In the genomic region with DNA sequence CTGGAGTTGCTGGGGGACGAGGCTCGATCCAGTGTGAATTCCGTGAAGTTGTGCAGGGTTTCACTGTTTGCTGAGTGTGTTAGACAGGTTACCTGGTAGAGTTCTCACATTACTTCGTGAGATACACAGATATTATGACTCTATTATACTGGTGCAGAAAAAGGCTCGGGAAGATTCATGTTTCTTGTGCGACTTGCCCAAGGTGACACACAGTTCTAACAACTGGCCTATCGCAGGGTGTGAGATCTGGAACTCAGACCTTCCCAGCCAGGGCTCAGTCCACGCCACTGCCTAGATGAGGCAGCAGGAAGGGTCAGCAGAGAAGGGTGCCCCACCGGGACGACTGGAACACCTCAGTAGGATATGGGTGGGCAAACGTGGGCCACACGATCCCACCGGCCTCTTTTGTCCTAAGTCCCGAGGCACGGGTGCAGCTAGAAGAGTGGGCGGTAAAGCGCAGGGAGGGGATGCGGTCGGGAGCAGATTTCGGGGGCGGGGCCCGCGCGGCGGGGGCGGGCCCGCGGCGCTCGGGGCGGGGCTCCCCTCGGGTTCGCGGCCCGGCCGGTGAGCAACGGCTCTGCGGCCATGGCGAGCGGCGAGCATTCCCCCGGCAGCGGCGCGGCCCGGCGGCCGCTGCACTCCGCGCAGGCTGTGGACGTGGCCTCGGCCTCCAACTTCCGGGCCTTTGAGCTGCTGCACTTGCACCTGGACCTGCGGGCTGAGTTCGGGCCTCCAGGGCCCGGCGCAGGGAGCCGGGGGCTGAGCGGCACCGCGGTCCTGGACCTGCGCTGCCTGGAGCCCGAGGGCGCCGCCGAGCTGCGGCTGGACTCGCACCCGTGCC, we compare ENCODE assay signal across 1 cellular context.
TF ChIP-seq lines count a peak whose summit lies in the region.

A gene with protein sequence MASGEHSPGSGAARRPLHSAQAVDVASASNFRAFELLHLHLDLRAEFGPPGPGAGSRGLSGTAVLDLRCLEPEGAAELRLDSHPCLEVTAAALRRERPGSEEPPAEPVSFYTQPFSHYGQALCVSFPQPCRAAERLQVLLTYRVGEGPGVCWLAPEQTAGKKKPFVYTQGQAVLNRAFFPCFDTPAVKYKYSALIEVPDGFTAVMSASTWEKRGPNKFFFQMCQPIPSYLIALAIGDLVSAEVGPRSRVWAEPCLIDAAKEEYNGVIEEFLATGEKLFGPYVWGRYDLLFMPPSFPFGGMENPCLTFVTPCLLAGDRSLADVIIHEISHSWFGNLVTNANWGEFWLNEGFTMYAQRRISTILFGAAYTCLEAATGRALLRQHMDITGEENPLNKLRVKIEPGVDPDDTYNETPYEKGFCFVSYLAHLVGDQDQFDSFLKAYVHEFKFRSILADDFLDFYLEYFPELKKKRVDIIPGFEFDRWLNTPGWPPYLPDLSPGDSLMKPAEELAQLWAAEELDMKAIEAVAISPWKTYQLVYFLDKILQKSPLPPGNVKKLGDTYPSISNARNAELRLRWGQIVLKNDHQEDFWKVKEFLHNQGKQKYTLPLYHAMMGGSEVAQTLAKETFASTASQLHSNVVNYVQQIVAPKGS (plus strand): TSS at position 567 of the 841 bp plus-strand sequence. CDS start 19 bp downstream, at position 586.

TF ChIP-seq in HEK293, 187 proteins besides CTCF, POLR2A, EP300 and RAD21 (continued from another document and continues in another):
- no peak for TF ChIP-seq ZBTB10 (tag by site-specific recombination; IDR thresholded peaks at IDR 0.05)
- no peak for TF ChIP-seq ZNF571 (tag by site-specific recombination; IDR thresholded peaks at IDR 0.05)
- TF ChIP-seq ZNF488 (tag by site-specific recombination; IDR thresholded peaks at IDR 0.05), result no peak
- no peak for TF ChIP-seq ZNF518A (tag by site-specific recombination; conservative IDR thresholded peaks at IDR 0.05; ENCODE audit: low read depth)
- TF ChIP-seq ZNF423 (tag by site-specific recombination; IDR thresholded peaks at IDR 0.05), result no peak
- TF ChIP-seq SP2 (tag by site-specific recombination; IDR thresholded peaks at IDR 0.05), result peak; percentile 46
- TF ChIP-seq ZNF837 (tag by site-specific recombination; IDR thresholded peaks at IDR 0.05), result no peak
- no peak for TF ChIP-seq ZNF121 (tag by site-specific recombination; IDR thresholded peaks at IDR 0.05)
- TF ChIP-seq REPIN1 (tag by site-specific recombination; IDR thresholded peaks at IDR 0.05; ENCODE audit: low read depth), result no peak
- no peak for TF ChIP-seq ZNF112 (tag by site-specific recombination; IDR thresholded peaks at IDR 0.05)
- TF ChIP-seq ZNF791 (tag by site-specific recombination; IDR thresholded peaks at IDR 0.05), result no peak
- TF ChIP-seq PBX3 (CRISPR knock-in tag; IDR thresholded peaks at IDR 0.05), result peak; percentile 76; the same call in 1 of the 2 replicates
- TF ChIP-seq, protein P1, sequence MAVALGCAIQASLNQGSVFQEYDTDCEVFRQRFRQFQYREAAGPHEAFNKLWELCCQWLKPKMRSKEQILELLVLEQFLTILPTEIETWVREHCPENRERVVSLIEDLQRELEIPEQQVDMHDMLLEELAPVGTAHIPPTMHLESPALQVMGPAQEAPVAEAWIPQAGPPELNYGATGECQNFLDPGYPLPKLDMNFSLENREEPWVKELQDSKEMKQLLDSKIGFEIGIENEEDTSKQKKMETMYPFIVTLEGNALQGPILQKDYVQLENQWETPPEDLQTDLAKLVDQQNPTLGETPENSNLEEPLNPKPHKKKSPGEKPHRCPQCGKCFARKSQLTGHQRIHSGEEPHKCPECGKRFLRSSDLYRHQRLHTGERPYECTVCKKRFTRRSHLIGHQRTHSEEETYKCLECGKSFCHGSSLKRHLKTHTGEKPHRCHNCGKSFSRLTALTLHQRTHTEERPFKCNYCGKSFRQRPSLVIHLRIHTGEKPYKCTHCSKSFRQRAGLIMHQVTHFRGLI (tag by site-specific recombination; IDR thresholded peaks at IDR 0.05), result no peak
- TF ChIP-seq ZBTB20 (tag by site-specific recombination; IDR thresholded peaks at IDR 0.05), result peak; percentile 9; the same call in 1 of the 2 replicates
- TF ChIP-seq ZNF292 (tag by site-specific recombination; IDR thresholded peaks at IDR 0.05; ENCODE audit: borderline replicate concordance, low read depth), result no peak
- TF ChIP-seq HOXD13 (CRISPR knock-in tag; IDR thresholded peaks at IDR 0.05; ENCODE audit: borderline replicate concordance), result no peak
- TF ChIP-seq ZNF274 (IDR thresholded peaks at IDR 0.05; ENCODE audit: low read length), result no peak
- TF ChIP-seq ZNF274 (tag by site-specific recombination; IDR thresholded peaks at IDR 0.05; ENCODE audit: borderline replicate concordance), result no peak
- TF ChIP-seq, protein P2, sequence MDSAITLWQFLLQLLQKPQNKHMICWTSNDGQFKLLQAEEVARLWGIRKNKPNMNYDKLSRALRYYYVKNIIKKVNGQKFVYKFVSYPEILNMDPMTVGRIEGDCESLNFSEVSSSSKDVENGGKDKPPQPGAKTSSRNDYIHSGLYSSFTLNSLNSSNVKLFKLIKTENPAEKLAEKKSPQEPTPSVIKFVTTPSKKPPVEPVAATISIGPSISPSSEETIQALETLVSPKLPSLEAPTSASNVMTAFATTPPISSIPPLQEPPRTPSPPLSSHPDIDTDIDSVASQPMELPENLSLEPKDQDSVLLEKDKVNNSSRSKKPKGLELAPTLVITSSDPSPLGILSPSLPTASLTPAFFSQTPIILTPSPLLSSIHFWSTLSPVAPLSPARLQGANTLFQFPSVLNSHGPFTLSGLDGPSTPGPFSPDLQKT (IDR thresholded peaks at IDR 0.05; ENCODE audit: borderline replicate concordance, low read depth, low read length), result no peak
- no peak for TF ChIP-seq ZNF140 (tag by site-specific recombination; IDR thresholded peaks at IDR 0.05)
- TF ChIP-seq ZNF248 (tag by site-specific recombination; IDR thresholded peaks at IDR 0.05), result no peak
- no peak for TF ChIP-seq ZNF302 (tag by site-specific recombination; IDR thresholded peaks at IDR 0.05; ENCODE audit: low read depth)
- TF ChIP-seq ZNF223 (tag by site-specific recombination; IDR thresholded peaks at IDR 0.05), result no peak
- TF ChIP-seq ZNF335 (tag by site-specific recombination; conservative IDR thresholded peaks at IDR 0.05), result peak; percentile 8; the same call in 1 of the 2 replicates
- TF ChIP-seq ZNF501 (tag by site-specific recombination; IDR thresholded peaks at IDR 0.05), result peak; percentile 40; the same call in 1 of the 2 replicates
- TF ChIP-seq ZNF239 (tag by site-specific recombination; IDR thresholded peaks at IDR 0.05), result no peak
- no peak for TF ChIP-seq ZNF426 (tag by site-specific recombination; IDR thresholded peaks at IDR 0.05)
- TF ChIP-seq ZNF639 (tag by site-specific recombination; IDR thresholded peaks at IDR 0.05), result no peak
- TF ChIP-seq GLI4 (tag by site-specific recombination; IDR thresholded peaks at IDR 0.05), result no peak
- TF ChIP-seq, protein P3, sequence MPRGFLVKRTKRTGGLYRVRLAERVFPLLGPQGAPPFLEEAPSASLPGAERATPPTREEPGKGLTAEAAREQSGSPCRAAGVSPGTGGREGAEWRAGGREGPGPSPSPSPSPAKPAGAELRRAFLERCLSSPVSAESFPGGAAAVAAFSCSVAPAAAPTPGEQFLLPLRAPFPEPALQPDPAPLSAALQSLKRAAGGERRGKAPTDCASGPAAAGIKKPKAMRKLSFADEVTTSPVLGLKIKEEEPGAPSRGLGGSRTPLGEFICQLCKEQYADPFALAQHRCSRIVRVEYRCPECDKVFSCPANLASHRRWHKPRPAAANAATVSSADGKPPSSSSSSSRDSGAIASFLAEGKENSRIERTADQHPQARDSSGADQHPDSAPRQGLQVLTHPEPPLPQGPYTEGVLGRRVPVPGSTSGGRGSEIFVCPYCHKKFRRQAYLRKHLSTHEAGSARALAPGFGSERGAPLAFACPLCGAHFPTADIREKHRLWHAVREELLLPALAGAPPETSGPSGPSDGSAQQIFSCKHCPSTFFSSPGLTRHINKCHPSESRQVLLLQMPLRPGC (tag by site-specific recombination; IDR thresholded peaks at IDR 0.05), result no peak
- TF ChIP-seq ZNF548 (tag by site-specific recombination; IDR thresholded peaks at IDR 0.05), result no peak
- TF ChIP-seq ZNF510 (tag by site-specific recombination; IDR thresholded peaks at IDR 0.05; ENCODE audit: insufficient replicate concordance), result no peak
- TF ChIP-seq HOXA7 (CRISPR knock-in tag; IDR thresholded peaks at IDR 0.05; ENCODE audit: borderline replicate concordance), result no peak
- no peak for TF ChIP-seq ZXDB (tag by site-specific recombination; IDR thresholded peaks at IDR 0.05)
- no peak for TF ChIP-seq KLF7 (tag by site-specific recombination; IDR thresholded peaks at IDR 0.05; ENCODE audit: borderline replicate concordance)
- TF ChIP-seq ZNF354C (tag by site-specific recombination; IDR thresholded peaks at IDR 0.05; ENCODE audit: borderline replicate concordance, low read depth), result no peak
- TF ChIP-seq ZNF629 (tag by site-specific recombination; IDR thresholded peaks at IDR 0.05), result no peak
